8 cellular contexts compared by ENCODE assay signal in genomic region chr6:33578588-33579011, GRCh38. TPM values are rescaled to one million over a fixed set of nuclear protein-coding genes. Genes with fewer than 3 reads are reported as not detected.
DNase-seq lines count a peak whose midpoint lies in the region; ATAC-seq and TF ChIP-seq lines count a peak whose summit lies in the region.

No MANE protein-coding gene starts in this region.

- H3K4me1 Mint-ChIP-seq in T-helper 17 cell, result peaks cover 21% of the 10 kb centered on the region
- peaks cover 27 to 30% of the 10 kb centered on the region in 2 donors for H3K4me1 Mint-ChIP-seq in effector memory CD8-positive, alpha-beta T cell (ENCODE audit: low read depth in 2 of 2)

- peak; percentile 69 for DNase-seq in GM13976 (ENCODE audit: low spot score)
- peak; percentile 29 to 41 (median 31) for DNase-seq in T-helper 17 cell
- peak; percentile 33 to 41 (median 40) for DNase-seq in effector memory CD8-positive, alpha-beta T cell
- DNase-seq in GM03348 (ENCODE audit: low spot score), result no peak
- DNase-seq in SKM-1 (lab: John Stamatoyannopoulos, UW; ENCODE audit: unreplicated experiment), result no peak
- no peak for DNase-seq in middle frontal gyrus (ENCODE audit: extremely low spot score, low spot score)
- DNase-seq in SIG-M5 treated with dmso at 0.1 percent for 504 hours (lab: John Stamatoyannopoulos, UW; ENCODE audit: unreplicated experiment), result no peak

- H3K9ac ChIP-seq in rectal smooth muscle tissue (ENCODE audit: low read length), result peak overlapping the region; percentile 0

- H3K27me3 ChIP-seq in rectal smooth muscle tissue (ENCODE audit: control insufficient read depth, insufficient read depth, low read length), result no peaks in the 10 kb centered on the region

- no peak for TF ChIP-seq CTCF in GM13976 (IDR thresholded peaks at IDR 0.05; ENCODE audit: borderline replicate concordance, control extremely low read depth, extremely low read depth, insufficient read depth, missing control alignments)

- no peak overlapping the region for H3K27ac ChIP-seq in rectal smooth muscle tissue (ENCODE audit: low read depth, low read length)

- no peaks in the 10 kb centered on the region for H3K36me3 Mint-ChIP-seq in T-helper 17 cell (ENCODE audit: low read depth)
- H3K36me3 Mint-ChIP-seq in effector memory CD8-positive, alpha-beta T cell (ENCODE audit: insufficient read depth), result peaks cover 49% of the 10 kb centered on the region

- in situ Hi-C loops in GM13976 (cut with MboI; ENCODE audit: low sequenced_read_pairs, unreplicated experiment), result no loop called here

- no peaks in the 10 kb centered on the region for H3K27me3 Mint-ChIP-seq in T-helper 17 cell
- H3K27me3 Mint-ChIP-seq in effector memory CD8-positive, alpha-beta T cell, result no peaks in the 10 kb centered on the region

- ATAC-seq in T-helper 17 cell, result peak; percentile 53
- ATAC-seq in effector memory CD8-positive, alpha-beta T cell (replicated peaks), result peak; percentile 49

- H3K9me3 ChIP-seq in T-helper 17 cell (ENCODE audit: control insufficient read depth, low read length, poor library complexity, severe bottlenecking), result no peaks in the 10 kb centered on the region

- peaks cover 23% of the 10 kb centered on the region for H3K36me3 ChIP-seq in rectal smooth muscle tissue (ENCODE audit: control insufficient read depth, insufficient read depth, low read length)

- peaks cover 5% of the 10 kb centered on the region for H3K4me1 ChIP-seq in rectal smooth muscle tissue (ENCODE audit: control insufficient read depth, insufficient read depth, low read length)

- H3K9me3 Mint-ChIP-seq in effector memory CD8-positive, alpha-beta T cell, result no peaks in the 10 kb centered on the region

- peak overlapping the region; percentile 98 for H3K27ac Mint-ChIP-seq in T-helper 17 cell
- peak overlapping the region; percentile 95 to 99 for H3K27ac Mint-ChIP-seq in effector memory CD8-positive, alpha-beta T cell

- H3K4me3 ChIP-seq in rectal smooth muscle tissue (ENCODE audit: low read length), result peak overlapping the region; percentile 85

- H3K4me3 Mint-ChIP-seq in T-helper 17 cell, result peak overlapping the region; percentile 99
- peak overlapping the region; percentile 94 to 99 for H3K4me3 Mint-ChIP-seq in effector memory CD8-positive, alpha-beta T cell

RNA-seq across cellular contexts. Expression of gene BAK1, which starts 1.5 kb away (rescaled TPM):
- 10 to 100 TPM; 27.7 to 34.6 TPM for total RNA-seq in T-helper 17 cell

RNA-seq across cellular contexts. Expression of gene ITPR3, which starts 42.5 kb away (rescaled TPM):
- 10 to 100 TPM; 48.1 to 48.3 TPM for total RNA-seq in T-helper 17 cell

Comparison
In these comparisons a context has a peak if more than half of its experiments do, and no peak if none do; other contexts are left out.
1. DNase-seq: peak in GM13976 (single experiment), T-helper 17 cell (3 of 3) and effector memory CD8-positive, alpha-beta T cell (3 of 3); none in GM03348 (single experiment), SKM-1 (single experiment), middle frontal gyrus (single experiment) and SIG-M5 treated with dmso at 0.1 percent for 504 hours (single experiment).